ENCODE assay signal across 8 cellular contexts in the genomic region with DNA sequence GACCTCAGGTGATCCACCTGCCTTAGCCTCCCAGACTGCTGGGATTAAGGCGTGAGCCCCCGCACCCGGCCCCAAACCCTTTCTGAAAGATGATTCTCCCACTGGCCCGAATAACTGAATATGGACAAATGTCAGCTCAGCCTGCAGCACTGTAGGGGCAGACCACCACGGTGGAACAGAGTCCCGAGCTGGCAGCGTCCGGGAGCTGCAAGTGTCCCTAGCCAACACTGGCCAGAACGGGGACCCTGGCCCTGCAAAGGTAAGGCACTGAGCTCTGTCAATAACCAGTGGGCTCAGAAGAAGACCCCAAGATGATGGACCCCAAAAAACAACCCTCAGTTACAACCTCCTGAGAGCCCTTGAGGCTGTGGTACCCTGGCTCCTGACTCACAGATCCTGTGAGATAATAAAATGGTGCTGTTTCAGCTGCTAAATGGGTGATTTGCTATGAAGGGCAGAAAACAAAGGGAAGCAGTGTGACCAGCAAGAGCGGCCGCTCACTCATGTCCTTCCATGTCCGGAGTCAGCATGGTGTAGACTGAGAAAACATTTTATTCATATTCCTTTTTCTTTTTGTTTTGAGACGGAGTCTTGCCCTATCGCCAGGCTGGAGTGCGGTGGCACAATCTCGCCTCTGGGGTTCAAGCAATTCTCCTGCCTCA. TPM values are rescaled to one million over a fixed set of nuclear protein-coding genes. Genes with fewer than 3 reads are reported as not detected.
DNase-seq lines count a peak whose midpoint lies in the region; ATAC-seq lines count a peak whose summit lies in the region.

No MANE protein-coding gene starts in this region.

- DNase-seq in activated CD8-positive, alpha-beta memory T cell treated with anti-CD3 and anti-CD28 coated beads, Interleukin-2, amount 10 ng/mL, durations not matched to agents 7 days and 5 days, result no peak
- DNase-seq in activated CD8-positive, alpha-beta memory T cell treated with anti-CD3 and anti-CD28 coated beads, Interleukin-2, amount 50 U/mL, for 48 hours, result no peak
- no peak for DNase-seq in SJSA1 (ENCODE audit: low read depth in 1 of 2, low spot score in 2 of 2)
- no peak for DNase-seq in epithelial cell of prostate (ENCODE audit: low read depth, low spot score)
- no peak for DNase-seq in AG08396 (ENCODE audit: low spot score)
- no peak for DNase-seq in NCI-H2171 treated with DMSO at 0.1 percent for 48 hours (lab: John Stamatoyannopoulos, UW)
- no peak for DNase-seq in NCI-H1417 (lab: John Stamatoyannopoulos, UW)

- H3K4me1 ChIP-seq in SJSA1 (replicated peaks), result peaks cover 13% of the 10 kb centered on the region

- no peaks in the 10 kb centered on the region for H3K9me3 Mint-ChIP-seq in activated CD8-positive, alpha-beta memory T cell treated with anti-CD3 and anti-CD28 coated beads, Interleukin-2, amount 10 ng/mL, durations not matched to agents 7 days and 5 days (ENCODE audit: low read depth)

- H3K4me3 ChIP-seq in SJSA1 (no peak overlapping the region; the same call in 1 of the 2 replicates), skin epidermis (peak overlapping the region in 4 of 7 experiments; percentile 78 to 99 (median 92))

- H3K9me3 ChIP-seq in SJSA1 (replicated peaks), result no peaks in the 10 kb centered on the region

- ATAC-seq in activated CD8-positive, alpha-beta memory T cell treated with anti-CD3 and anti-CD28 coated beads, Interleukin-2, amount 10 ng/mL, durations not matched to agents 7 days and 5 days, result no peak

- no peaks in the 10 kb centered on the region for H3K27me3 ChIP-seq in SJSA1 (replicated peaks)

- H3K36me3 ChIP-seq in SJSA1, result peaks cover 56% of the 10 kb centered on the region

- no peaks in the 10 kb centered on the region for H3K27me3 Mint-ChIP-seq in activated CD8-positive, alpha-beta memory T cell treated with anti-CD3 and anti-CD28 coated beads, Interleukin-2, amount 10 ng/mL, durations not matched to agents 7 days and 5 days

- CTCF ChIA-PET in activated CD8-positive, alpha-beta memory T cell treated with anti-CD3 and anti-CD28 coated beads, Interleukin-2, amount 10 ng/mL, durations not matched to agents 7 days and 5 days (lab: Charles Lee), result interaction anchor here (1.0 kb wide), 2 partner anchors 171 to 175 kb away, joined by 3 to 4 read pairs; no protein-coding TSS in a partner anchor

- peak overlapping the region; percentile 99 for H3K27ac Mint-ChIP-seq in activated CD8-positive, alpha-beta memory T cell treated with anti-CD3 and anti-CD28 coated beads, Interleukin-2, amount 10 ng/mL, durations not matched to agents 7 days and 5 days

- H3K27ac ChIP-seq in SJSA1 (peak overlapping the region; percentile 79), epithelial cell of prostate (peak overlapping the region; percentile 73), skin epidermis (peak overlapping the region in 9 of 21 experiments; percentile 54 to 96 (median 90))

- peaks cover 15% of the 10 kb centered on the region for H3K36me3 Mint-ChIP-seq in activated CD8-positive, alpha-beta memory T cell treated with anti-CD3 and anti-CD28 coated beads, Interleukin-2, amount 10 ng/mL, durations not matched to agents 7 days and 5 days

- peaks cover 51% of the 10 kb centered on the region for H3K4me1 Mint-ChIP-seq in activated CD8-positive, alpha-beta memory T cell treated with anti-CD3 and anti-CD28 coated beads, Interleukin-2, amount 10 ng/mL, durations not matched to agents 7 days and 5 days

- peak overlapping the region; percentile 87 for H3K4me3 Mint-ChIP-seq in activated CD8-positive, alpha-beta memory T cell treated with anti-CD3 and anti-CD28 coated beads, Interleukin-2, amount 10 ng/mL, durations not matched to agents 7 days and 5 days

RNA-seq across cellular contexts. Expression of a gene that starts 1.6 kb away (rescaled TPM):
- total RNA-seq in activated CD8-positive, alpha-beta memory T cell treated with anti-CD3 and anti-CD28 coated beads, Interleukin-2, amount 10 ng/mL, durations not matched to agents 7 days and 5 days, result 100 to 1,000 TPM; 135 TPM
- 218 and 270 TPM in 2 replicates for total RNA-seq in SJSA1 (2014; rRNA removed; shearing (Covaris generic))

RNA-seq across cellular contexts. Expression of a gene that starts 1.7 kb away (rescaled TPM):
- 10 to 100 TPM; 63.2 to 72.4 TPM for total RNA-seq in activated CD8-positive, alpha-beta memory T cell treated with anti-CD3 and anti-CD28 coated beads, Interleukin-2, amount 10 ng/mL, durations not matched to agents 7 days and 5 days
- total RNA-seq in SJSA1 (2014; rRNA removed; shearing (Covaris generic)), result 32.2 and 45.2 TPM in 2 replicates

RNA-seq across cellular contexts. Expression of a gene that starts 18.9 kb away (rescaled TPM):
- total RNA-seq in activated CD8-positive, alpha-beta memory T cell treated with anti-CD3 and anti-CD28 coated beads, Interleukin-2, amount 10 ng/mL, durations not matched to agents 7 days and 5 days, result under 1 TPM; 0.32 to 0.40 TPM
- total RNA-seq in SJSA1 (2014; rRNA removed; shearing (Covaris generic)), result not detected in 2 replicates

RNA-seq across cellular contexts. Expression of a gene that starts 33.2 kb away (rescaled TPM):
- not detected for total RNA-seq in activated CD8-positive, alpha-beta memory T cell treated with anti-CD3 and anti-CD28 coated beads, Interleukin-2, amount 10 ng/mL, durations not matched to agents 7 days and 5 days
- total RNA-seq in SJSA1 (2014; rRNA removed; shearing (Covaris generic)), result not detected in 2 replicates

RNA-seq across cellular contexts. Expression of a gene that starts 44.9 kb away (rescaled TPM):
- under 1 TPM in 1 of 2 experiments, not detected in 1; 0.54 TPM for total RNA-seq in activated CD8-positive, alpha-beta memory T cell treated with anti-CD3 and anti-CD28 coated beads, Interleukin-2, amount 10 ng/mL, durations not matched to agents 7 days and 5 days
- total RNA-seq in SJSA1 (2014; rRNA removed; shearing (Covaris generic)), result not detected in 2 replicates
